Comparison of ENCODE assay signal across 9 cellular contexts in the genomic region with DNA sequence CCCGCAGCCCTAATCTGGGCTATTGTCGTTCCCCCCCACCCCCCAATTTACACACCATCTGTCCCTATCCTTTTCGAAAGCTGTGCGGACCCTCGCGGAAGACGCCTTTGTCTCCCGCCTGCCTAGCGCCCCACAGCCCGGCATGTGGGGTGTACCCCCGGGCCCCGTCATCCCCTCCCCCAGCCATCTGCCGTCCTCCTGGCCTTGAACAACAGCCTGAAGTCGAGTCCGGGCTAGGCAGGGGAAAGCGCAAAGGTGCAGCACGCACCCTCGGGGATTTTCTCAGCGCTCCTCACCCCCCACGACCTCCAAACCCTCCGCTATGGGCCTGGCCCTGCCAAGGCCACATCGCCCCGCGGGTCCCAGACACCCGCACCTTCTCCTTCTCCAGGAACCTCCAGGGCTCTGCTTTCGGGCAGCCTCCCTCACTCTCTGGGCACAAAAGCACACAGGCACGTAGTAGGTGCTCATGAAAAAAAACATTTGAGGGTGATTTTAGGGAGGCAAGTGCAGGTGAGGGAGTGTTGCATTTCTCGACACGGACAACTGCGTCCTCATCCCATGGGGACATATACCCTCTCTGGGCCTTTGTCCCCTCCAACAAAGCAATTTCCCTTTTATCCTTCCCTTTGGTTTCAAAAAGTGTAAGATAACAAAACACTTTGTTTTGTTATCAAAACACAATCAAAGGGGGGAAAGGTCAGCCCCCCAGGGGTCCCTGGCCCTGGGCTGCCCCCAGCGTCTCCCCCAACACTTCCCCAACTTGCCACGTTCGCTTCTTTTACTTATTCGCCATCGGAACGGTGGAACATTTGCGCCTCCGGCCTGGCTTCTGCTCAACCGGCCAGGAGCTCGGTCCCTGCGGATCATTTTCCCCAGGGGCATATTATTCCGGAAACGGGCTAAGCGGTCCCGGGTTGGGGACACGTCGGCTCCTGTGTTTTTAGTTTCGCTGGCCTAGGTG. TPM values are rescaled to one million over a fixed set of nuclear protein-coding genes. Genes with fewer than 3 reads are reported as not detected.
DNase-seq lines count a peak whose midpoint lies in the region; ATAC-seq, FAIRE-seq and TF ChIP-seq lines count a peak whose summit lies in the region.
"Had no signal": no experiment of that assay in that cellular context is flagged by ENCODE, and none has a peak within 500 bp of the region (broad histone marks: within the 10 kb centered on the region; RNA-seq: fewer than 3 reads in every experiment).

No MANE protein-coding gene starts in this region.

- peak; percentile 29 for DNase-seq in 8988T
- no peak for DNase-seq in GM12891 (ENCODE audit: insufficient read length, low spot score)
- DNase-seq in foreskin keratinocyte, result no peak
- no peak for DNase-seq in RWPE1 (ENCODE audit: low spot score)

- TF ChIP-seq POLR2A in GM12891 (IDR thresholded peaks at IDR 0.05; ENCODE audit: low read depth, low read length), result no peak

- no peak for ATAC-seq in foreskin keratinocyte
- ATAC-seq in HG03280 (IDR thresholded peaks at IDR 0.05; ENCODE audit: unreplicated experiment), result no peak
- no peak for ATAC-seq in GM19035 (IDR thresholded peaks at IDR 0.05; ENCODE audit: unreplicated experiment)

- POLR2A ChIA-PET in RWPE1 (lab: Yijun Ruan, JAX; ENCODE audit: low non-redundant PET), result no interaction called here

- CTCF ChIA-PET in RWPE1 (lab: Yijun Ruan, JAX), result interaction anchor here (0.6 kb wide), 2 partner anchors 9 to 17 kb away, joined by 3 read pairs; no protein-coding TSS in a partner anchor

- peaks cover 4% of the 10 kb centered on the region for H3K4me1 ChIP-seq in foreskin keratinocyte

- peak; percentile 38 for FAIRE-seq in GM12891 (lab: Jason Lieb, UNC)

- H3K4me3 ChIP-seq in iPS-11a (ENCODE audit: low read depth, low read length), result peak overlapping the region; percentile 13

- peak overlapping the region; percentile 74; the same call in 1 of the 2 replicates for H3K27ac ChIP-seq in VCaP
- no peak overlapping the region for H3K27ac ChIP-seq in foreskin keratinocyte
- no peak overlapping the region for H3K27ac ChIP-seq in RWPE1

- no peak for TF ChIP-seq CTCF in VCaP (conservative IDR thresholded peaks at IDR 0.05)
- no peak for TF ChIP-seq CTCF in foreskin keratinocyte (conservative IDR thresholded peaks at IDR 0.05)
- TF ChIP-seq CTCF in RWPE1 (conservative IDR thresholded peaks at IDR 0.05; ENCODE audit: low read depth), result no peak

- H3K27me3 ChIP-seq in foreskin keratinocyte, result peaks cover 58% of the 10 kb centered on the region

TF ChIP-seq in GM12891, 5 proteins besides CTCF, POLR2A, EP300 and RAD21:
- TF ChIP-seq TAF1 (IDR thresholded peaks at IDR 0.05; ENCODE audit: low read depth, low read length) (no peak), SPI1 (IDR thresholded peaks at IDR 0.05; ENCODE audit: low read depth, low read length) (no peak)

RNA-seq across cellular contexts. Expression of a gene that starts 16.4 kb away (rescaled TPM):
- 79.4 TPM for polyA plus RNA-seq in GM12891 (2012; ENCODE audit: low read depth, missing spikeins)
- 45.7 and 77.6 TPM in 2 replicates for total RNA-seq in foreskin keratinocyte
- 199 and 218 TPM in 2 replicates for polyA plus RNA-seq in foreskin keratinocyte

RNA-seq across cellular contexts. Expression of a gene that starts 17.7 kb away (rescaled TPM):
- 2.6 TPM for polyA plus RNA-seq in GM12891 (2012; ENCODE audit: low read depth, missing spikeins)
- not detected in 2 replicates for total RNA-seq in foreskin keratinocyte
- polyA plus RNA-seq in foreskin keratinocyte, result 0.02 and 0.03 TPM in 2 replicates
- total RNA-seq: HT1080 had no signal

RNA-seq across cellular contexts. Expression of a gene that starts 58.7 kb away (rescaled TPM):
- polyA plus RNA-seq in GM12891 (2012; ENCODE audit: low read depth, missing spikeins), result 3.6 TPM
- 3.8 and 4.7 TPM in 2 replicates for total RNA-seq in foreskin keratinocyte
- 4.6 and 4.7 TPM in 2 replicates for polyA plus RNA-seq in foreskin keratinocyte
